Comparison of ENCODE assay signal across 25 cellular contexts in the genomic region with DNA sequence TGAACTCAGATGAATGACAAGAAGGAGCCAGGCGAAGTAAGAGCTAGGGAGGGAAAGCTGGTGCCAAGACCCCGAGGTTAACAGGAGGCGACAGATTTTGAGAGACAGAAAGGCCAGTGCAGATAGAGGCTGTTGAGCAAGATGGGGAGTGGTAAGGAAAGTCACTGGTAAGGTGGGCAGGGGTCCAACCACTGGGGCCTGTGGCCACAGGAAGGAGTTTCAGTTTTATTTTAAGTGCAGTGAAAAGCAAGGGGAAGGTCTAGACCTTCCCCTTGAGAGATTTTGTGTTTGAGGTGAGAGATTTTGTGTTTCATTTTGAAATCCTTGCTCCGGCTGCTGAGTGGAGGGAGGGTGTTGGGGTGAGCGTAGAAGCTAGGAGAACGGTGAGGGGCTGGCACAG. TPM values are rescaled to one million over a fixed set of nuclear protein-coding genes. Genes with fewer than 3 reads are reported as not detected.
"Had no signal": no experiment of that assay in that cellular context is flagged by ENCODE, and none has a peak within 500 bp of the region (broad histone marks: within the 10 kb centered on the region; RNA-seq: fewer than 3 reads in every experiment).

No MANE protein-coding gene starts in this region.

- H3K9me3 Mint-ChIP-seq: activated CD4-positive, alpha-beta memory T cell treated with anti-CD3 and anti-CD28 coated beads, Interleukin-2, amount 10 ng/mL, durations not matched to agents 7 days and 5 days; activated naive CD4-positive, alpha-beta T cell treated with anti-CD3 and anti-CD28 coated beads, Interleukin-2, amount 50 U/mL, for 72 hours; activated naive CD8-positive, alpha-beta T cell treated with anti-CD3 and anti-CD28 coated beads, Interleukin-2, amount 50 U/mL, for 24 hours; activated T-cell treated with anti-CD3 and anti-CD28 coated beads, Interleukin-2, amount 50 U/mL, for 72 hours; T-cell had no signal

- H2AFZ ChIP-seq: PC-9 had no signal

- H3K36me3 ChIP-seq: brain microvascular endothelial cell, cardiac muscle cell had no signal

- ATAC-seq: activated CD4-positive, alpha-beta T cell treated with anti-CD3 and anti-CD28 coated beads for 36 hours; activated naive CD4-positive, alpha-beta T cell treated with anti-CD3 and anti-CD28 coated beads, Interleukin-2, amount 50 U/mL, for 72 hours; activated naive CD8-positive, alpha-beta T cell treated with anti-CD3 and anti-CD28 coated beads, Interleukin-2, amount 50 U/mL, for 24 hours; activated T-cell treated with anti-CD3 and anti-CD28 coated beads, Interleukin-2, amount 50 U/mL, for 72 hours; T-cell had no signal

- H3K27me3 ChIP-seq: cardiac muscle cell had no signal

- DNase-seq: activated CD4-positive, alpha-beta memory T cell treated with anti-CD3 and anti-CD28 coated beads, Interleukin-2, amount 10 ng/mL, durations not matched to agents 7 days and 5 days; activated CD4-positive, alpha-beta T cell treated with anti-CD3 and anti-CD28 coated beads for 36 hours; activated CD4-positive, alpha-beta T cell treated with anti-CD3 and anti-CD28 coated beads, Interleukin-2, amount 50 U/mL, for 1 hour; activated naive CD4-positive, alpha-beta T cell; activated naive CD8-positive, alpha-beta T cell treated with anti-CD3 and anti-CD28 coated beads, Interleukin-2, amount 50 U/mL, for 24 hours; activated T-cell treated with anti-CD3 and anti-CD28 coated beads for 4 hours; activated T-cell treated with anti-CD3 and anti-CD28 coated beads, Interleukin-2, amount 50 U/mL, for 72 hours; amygdala; brain microvascular endothelial cell; Kasumi-1; KBM-7; NCI-H1105 treated with DMSO at 0.1 percent for 48 hours; NCI-H1436 treated with DMSO at 0.1 percent for 48 hours; NCI-H187; NCI-H2081; NCI-H524; SIG-M5; T-cell; T-helper 2 cell; T1000 had no signal

- H3K4me3 ChIP-seq: cardiac muscle cell, PC-9 had no signal

- H3K27ac ChIP-seq: brain microvascular endothelial cell, cardiac muscle cell, PC-9, VCaP had no signal

- H3K4me1 Mint-ChIP-seq: activated CD4-positive, alpha-beta memory T cell treated with anti-CD3 and anti-CD28 coated beads, Interleukin-2, amount 10 ng/mL, durations not matched to agents 7 days and 5 days; activated CD4-positive, alpha-beta T cell treated with anti-CD3 and anti-CD28 coated beads for 36 hours; activated naive CD8-positive, alpha-beta T cell treated with anti-CD3 and anti-CD28 coated beads, Interleukin-2, amount 50 U/mL, for 24 hours; T-cell had no signal

- H3K4me3 Mint-ChIP-seq: activated CD4-positive, alpha-beta memory T cell treated with anti-CD3 and anti-CD28 coated beads, Interleukin-2, amount 10 ng/mL, durations not matched to agents 7 days and 5 days; activated CD4-positive, alpha-beta T cell treated with anti-CD3 and anti-CD28 coated beads for 36 hours; activated naive CD8-positive, alpha-beta T cell treated with anti-CD3 and anti-CD28 coated beads, Interleukin-2, amount 50 U/mL, for 24 hours; activated T-cell treated with anti-CD3 and anti-CD28 coated beads, Interleukin-2, amount 50 U/mL, for 72 hours; T-cell had no signal

- H3K36me3 Mint-ChIP-seq: activated naive CD4-positive, alpha-beta T cell treated with anti-CD3 and anti-CD28 coated beads, Interleukin-2, amount 50 U/mL, for 72 hours; T-cell had no signal

- H3K4me2 ChIP-seq: PC-9 had no signal

- H3K27ac Mint-ChIP-seq: activated CD4-positive, alpha-beta memory T cell treated with anti-CD3 and anti-CD28 coated beads, Interleukin-2, amount 10 ng/mL, durations not matched to agents 7 days and 5 days; activated CD4-positive, alpha-beta T cell treated with anti-CD3 and anti-CD28 coated beads for 36 hours; activated naive CD4-positive, alpha-beta T cell treated with anti-CD3 and anti-CD28 coated beads, Interleukin-2, amount 50 U/mL, for 72 hours; activated naive CD8-positive, alpha-beta T cell treated with anti-CD3 and anti-CD28 coated beads, Interleukin-2, amount 50 U/mL, for 24 hours; activated T-cell treated with anti-CD3 and anti-CD28 coated beads, Interleukin-2, amount 50 U/mL, for 72 hours; T-cell had no signal

RNA-seq across cellular contexts. Expression of gene APCDD1L, which starts 41.8 kb away (rescaled TPM):
- total RNA-seq: activated CD4-positive, alpha-beta memory T cell treated with anti-CD3 and anti-CD28 coated beads, Interleukin-2, amount 10 ng/mL, durations not matched to agents 7 days and 5 days; activated CD4-positive, alpha-beta T cell treated with anti-CD3 and anti-CD28 coated beads for 36 hours; activated CD8-positive, alpha-beta memory T cell treated with anti-CD3 and anti-CD28 coated beads for 36 hours; activated naive CD4-positive, alpha-beta T cell treated with anti-CD3 and anti-CD28 coated beads, Interleukin-2, amount 50 U/mL, for 72 hours; activated T-cell treated with anti-CD3 and anti-CD28 coated beads, Interleukin-2, amount 50 U/mL, for 72 hours; T-cell had no signal
